ENCODE assay signal across 1 cellular context in the genomic region with DNA sequence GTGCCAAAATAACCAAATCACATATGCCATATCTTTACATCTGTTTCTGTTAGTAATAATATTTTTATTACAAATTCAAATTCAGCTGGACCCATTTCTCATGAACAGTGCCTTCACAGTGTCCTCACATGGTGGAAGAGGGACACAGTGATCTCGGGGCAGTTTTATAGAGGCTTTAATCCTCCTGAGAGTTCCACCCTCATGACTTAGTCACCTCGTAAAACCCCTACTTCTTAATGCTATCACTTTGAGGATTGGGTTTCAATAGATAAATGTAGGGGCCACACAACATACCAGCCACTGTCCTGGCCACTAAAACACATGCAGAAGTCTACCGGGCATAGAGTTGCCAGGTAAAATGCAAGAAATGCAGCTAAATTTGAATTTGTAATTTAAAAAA.
TF ChIP-seq lines count a peak whose summit lies in the region.

No MANE protein-coding gene starts in this region.

TF ChIP-seq in HCT116, 20 proteins besides CTCF, POLR2A, EP300 and RAD21 (continued from another document):
- TF ChIP-seq, protein P1, sequence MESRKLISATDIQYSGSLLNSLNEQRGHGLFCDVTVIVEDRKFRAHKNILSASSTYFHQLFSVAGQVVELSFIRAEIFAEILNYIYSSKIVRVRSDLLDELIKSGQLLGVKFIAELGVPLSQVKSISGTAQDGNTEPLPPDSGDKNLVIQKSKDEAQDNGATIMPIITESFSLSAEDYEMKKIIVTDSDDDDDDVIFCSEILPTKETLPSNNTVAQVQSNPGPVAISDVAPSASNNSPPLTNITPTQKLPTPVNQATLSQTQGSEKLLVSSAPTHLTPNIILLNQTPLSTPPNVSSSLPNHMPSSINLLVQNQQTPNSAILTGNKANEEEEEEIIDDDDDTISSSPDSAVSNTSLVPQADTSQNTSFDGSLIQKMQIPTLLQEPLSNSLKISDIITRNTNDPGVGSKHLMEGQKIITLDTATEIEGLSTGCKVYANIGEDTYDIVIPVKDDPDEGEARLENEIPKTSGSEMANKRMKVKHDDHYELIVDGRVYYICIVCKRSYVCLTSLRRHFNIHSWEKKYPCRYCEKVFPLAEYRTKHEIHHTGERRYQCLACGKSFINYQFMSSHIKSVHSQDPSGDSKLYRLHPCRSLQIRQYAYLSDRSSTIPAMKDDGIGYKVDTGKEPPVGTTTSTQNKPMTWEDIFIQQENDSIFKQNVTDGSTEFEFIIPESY (IDR thresholded peaks at IDR 0.05; ENCODE audit: extremely low read depth, insufficient replicate concordance, low read length) = no peak
- no peak for TF ChIP-seq YY1 (IDR thresholded peaks at IDR 0.05; ENCODE audit: extremely low read depth, insufficient replicate concordance, low read depth, low read length)
- TF ChIP-seq ZFX (IDR thresholded peaks at IDR 0.05) = no peak
- TF ChIP-seq, protein P2, sequence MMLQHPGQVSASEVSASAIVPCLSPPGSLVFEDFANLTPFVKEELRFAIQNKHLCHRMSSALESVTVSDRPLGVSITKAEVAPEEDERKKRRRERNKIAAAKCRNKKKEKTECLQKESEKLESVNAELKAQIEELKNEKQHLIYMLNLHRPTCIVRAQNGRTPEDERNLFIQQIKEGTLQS (IDR thresholded peaks at IDR 0.05) = no peak
- TF ChIP-seq SP1 (IDR thresholded peaks at IDR 0.05; ENCODE audit: low read depth) = no peak
- TF ChIP-seq POLR2AphosphoS5 (IDR thresholded peaks at IDR 0.05; ENCODE audit: low read depth, low read length) = no peak
- TF ChIP-seq EGR1 (IDR thresholded peaks at IDR 0.05; ENCODE audit: low read depth) = no peak
- TF ChIP-seq CBX3 (IDR thresholded peaks at IDR 0.05; ENCODE audit: low read depth) = no peak
